Comparison of ENCODE assay signal across 10 cellular contexts in the genomic region with DNA sequence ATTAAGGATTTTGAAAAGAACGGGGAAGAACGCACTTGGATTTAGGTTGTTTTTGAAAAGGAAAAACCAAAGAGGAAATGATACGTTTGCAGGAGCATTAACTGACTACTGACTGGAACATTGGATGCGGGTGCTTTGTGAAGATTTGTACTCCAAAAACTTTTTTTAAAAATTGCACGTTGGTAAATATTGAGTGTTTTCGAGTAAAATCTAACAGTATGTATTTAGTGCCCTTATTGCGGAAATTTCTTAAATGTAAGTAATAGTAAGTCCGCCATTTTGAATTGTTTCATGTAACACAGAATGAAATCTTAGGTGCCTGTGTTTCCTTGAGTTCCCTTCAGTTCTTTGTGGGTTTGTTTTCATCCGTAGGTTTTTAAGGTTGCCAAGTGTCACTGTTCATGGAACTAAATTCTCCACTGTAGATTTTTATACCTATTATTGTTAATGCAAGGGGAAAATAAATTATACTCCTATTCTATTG. TPM values are rescaled to one million over a fixed set of nuclear protein-coding genes. Genes with fewer than 3 reads are reported as not detected.
DNase-seq lines count a peak whose midpoint lies in the region; ATAC-seq and TF ChIP-seq lines count a peak whose summit lies in the region.
"Had no signal": no experiment of that assay in that cellular context is flagged by ENCODE, and none has a peak within 500 bp of the region (broad histone marks: within the 10 kb centered on the region; RNA-seq: fewer than 3 reads in every experiment).

No MANE protein-coding gene starts in this region.

- H3K9me3 ChIP-seq in suprapubic skin = no peaks in the 10 kb centered on the region

- H3K27ac ChIP-seq in suprapubic skin = no peak overlapping the region
- H3K27ac ChIP-seq: parathyroid adenoma had no signal

- H3K9me3 Mint-ChIP-seq in activated naive CD4-positive, alpha-beta T cell treated with anti-CD3 and anti-CD28 coated beads, Interleukin-2, amount 50 U/mL, for 24 hours = no peaks in the 10 kb centered on the region

- no peak for DNase-seq in activated naive CD4-positive, alpha-beta T cell treated with anti-CD3 and anti-CD28 coated beads, Interleukin-2, amount 50 U/mL, for 16 hours
- DNase-seq in SK-N-DZ (ENCODE audit: low spot score) (peak; percentile 59), fibroblast of villous mesenchyme (ENCODE audit: low read depth) (no peak), suprapubic skin (ENCODE audit: low spot score in 2 of 2) (no peak), EL (no peak), HUDEP-2 (lab: John Stamatoyannopoulos, UW; ENCODE audit: unreplicated experiment in 76 of 76) (no peak)

- peaks cover 68% of the 10 kb centered on the region for H3K27me3 ChIP-seq in suprapubic skin

- TF ChIP-seq CTCF in fibroblast of villous mesenchyme (IDR thresholded peaks at IDR 0.05; ENCODE audit: insufficient read depth, low read depth, low read length) = no peak
- TF ChIP-seq CTCF in suprapubic skin (IDR thresholded peaks at IDR 0.05) = no peak

- H3K4me3 Mint-ChIP-seq in activated naive CD4-positive, alpha-beta T cell treated with anti-CD3 and anti-CD28 coated beads, Interleukin-2, amount 50 U/mL, for 24 hours = peak overlapping the region; percentile 45

- peaks cover 15% of the 10 kb centered on the region for H3K4me1 ChIP-seq in suprapubic skin
- H3K4me1 ChIP-seq: parathyroid adenoma had no signal

- H3K4me3 ChIP-seq in fibroblast of villous mesenchyme (ENCODE audit: low read depth, low read length) (peak overlapping the region; percentile 51), suprapubic skin (peak overlapping the region; percentile 47)

- ATAC-seq in GM18519 (IDR thresholded peaks at IDR 0.05; ENCODE audit: low FRiP score, unreplicated experiment) = no peak

- no peaks in the 10 kb centered on the region for H3K36me3 Mint-ChIP-seq in activated naive CD4-positive, alpha-beta T cell treated with anti-CD3 and anti-CD28 coated beads, Interleukin-2, amount 50 U/mL, for 24 hours

- peaks cover 4% of the 10 kb centered on the region for H3K4me1 Mint-ChIP-seq in activated naive CD4-positive, alpha-beta T cell treated with anti-CD3 and anti-CD28 coated beads, Interleukin-2, amount 50 U/mL, for 24 hours

- no peak for TF ChIP-seq POLR2A in suprapubic skin (IDR thresholded peaks at IDR 0.05)

- peaks cover 38% of the 10 kb centered on the region for H3K27me3 Mint-ChIP-seq in activated naive CD4-positive, alpha-beta T cell treated with anti-CD3 and anti-CD28 coated beads, Interleukin-2, amount 50 U/mL, for 24 hours

- TF ChIP-seq EP300 in suprapubic skin (IDR thresholded peaks at IDR 0.05) = no peak

- H3K36me3 ChIP-seq in suprapubic skin = no peaks in the 10 kb centered on the region

- H3K27ac Mint-ChIP-seq in activated naive CD4-positive, alpha-beta T cell treated with anti-CD3 and anti-CD28 coated beads, Interleukin-2, amount 50 U/mL, for 24 hours = no peak overlapping the region

- 10% methylated on average over 9 of the region's 9 CpGs for WGBS in suprapubic skin

RNA-seq across cellular contexts. Expression of a gene that starts 15.2 kb away (rescaled TPM):
- 34.6 and 39.7 TPM in 2 replicates for polyA plus RNA-seq in SK-N-DZ (2014; cell fraction: cytosol; rRNA removed)
- 20.0 and 20.5 TPM in 2 replicates for polyA plus RNA-seq in SK-N-DZ (2014; cell fraction: nucleus; rRNA removed)
- total RNA-seq in fibroblast of villous mesenchyme (5.6 and 7.4 TPM in 2 replicates), suprapubic skin (not detected)
- total RNA-seq: T-helper 2 cell treated with Interferon-gamma antibody and Interleukin-4, amounts not matched to agents 100 ng/mL and 5 ng/mL, for 36 hours had no signal
